Comparison of ENCODE assay signal across 8 cellular contexts in genomic region chr11:13955971-13956421, GRCh38. TPM values are rescaled to one million over a fixed set of nuclear protein-coding genes. Genes with fewer than 3 reads are reported as not detected.
DNase-seq lines count a peak whose midpoint lies in the region; ATAC-seq and TF ChIP-seq lines count a peak whose summit lies in the region.

No MANE protein-coding gene starts in this region.

- no peaks in the 10 kb centered on the region for H3K4me1 ChIP-seq in liver (ENCODE audit: control insufficient read depth in 4 of 4, insufficient read depth in 4 of 4, low read length in 3 of 4)

- H3K27me3 ChIP-seq in WERI-Rb-1 (ENCODE audit: insufficient read depth, low read depth, severe bottlenecking) (peaks cover 31% of the 10 kb centered on the region), liver (ENCODE audit: control insufficient read depth in 4 of 4, insufficient read depth in 4 of 4, low read length in 3 of 4) (peaks cover 0 to 15% (median 5%) of the 10 kb centered on the region in 4 donors)

- H3K4me3 ChIP-seq in WERI-Rb-1 (ENCODE audit: low read depth, low read length) (no peak overlapping the region), coronary artery (no peak overlapping the region), liver (ENCODE audit: low read depth in 1 of 3, low read length in 3 of 3) (no peak overlapping the region)

- H3K9ac ChIP-seq in liver (ENCODE audit: low read depth in 1 of 2, low read length in 2 of 2): no peak overlapping the region

- H3K9me3 ChIP-seq in WERI-Rb-1 (ENCODE audit: severe bottlenecking) (no peaks in the 10 kb centered on the region), liver (ENCODE audit: control insufficient read depth in 4 of 4, low read length in 3 of 4) (no peaks in the 10 kb centered on the region)

- DNase-seq in AG08396 (ENCODE audit: low spot score): peak; percentile 61
- DNase-seq in NCI-H1092 treated with DMSO at 0.1 percent for 48 hours (lab: John Stamatoyannopoulos, UW): peak; percentile 55
- peak; percentile 38 for DNase-seq in WERI-Rb-1
- no peak for DNase-seq in coronary artery (ENCODE audit: low spot score)
- DNase-seq in stimulated activated CD8-positive, alpha-beta memory T cell treated with anti-CD3 and anti-CD28 coated beads, Interleukin-4, amount 100 ng/mL, for 4 hours (ENCODE audit: low read depth in 2 of 2, low spot score in 1 of 2): peak; percentile 18 to 26
- DNase-seq in putamen (ENCODE audit: low spot score): no peak

- ATAC-seq in GM19035 (IDR thresholded peaks at IDR 0.05; ENCODE audit: unreplicated experiment): peak; percentile 60

- TF ChIP-seq RAD21 in liver (IDR thresholded peaks at IDR 0.05): peak; percentile 95

- whole genome bisulfite sequencing in liver: 37% methylated on average over 5 of the region's 5 CpGs

- TF ChIP-seq CTCF in WERI-Rb-1 (IDR thresholded peaks at IDR 0.05; ENCODE audit: low read depth, low read length) (peak; percentile 77), coronary artery (IDR thresholded peaks at IDR 0.05) (peak; percentile 71), liver (IDR thresholded peaks at IDR 0.05; ENCODE audit: low read depth, low read length, missing input control) (peak; percentile 89)

- H3K36me3 ChIP-seq in WERI-Rb-1 (no peaks in the 10 kb centered on the region), liver (ENCODE audit: control insufficient read depth in 4 of 4, insufficient read depth in 3 of 4, low read depth in 1 of 4, low read length in 3 of 4) (no peaks in the 10 kb centered on the region)

- H3K27ac ChIP-seq in WERI-Rb-1: no peak overlapping the region
- H3K27ac ChIP-seq in coronary artery: no peak overlapping the region
- H3K27ac ChIP-seq in liver (ENCODE audit: low read depth in 1 of 2, low read length in 2 of 2): no peak overlapping the region

TF ChIP-seq in liver, 16 proteins besides CTCF, POLR2A, EP300 and RAD21:
- TF ChIP-seq NR2F2 (IDR thresholded peaks at IDR 0.05) (no peak), SP1 (IDR thresholded peaks at IDR 0.05) (no peak), ZBTB33 (IDR thresholded peaks at IDR 0.05) (no peak), FOXA2 (IDR thresholded peaks at IDR 0.05) (no peak), FOXA1 (IDR thresholded peaks at IDR 0.05) (no peak), REST (IDR thresholded peaks at IDR 0.05) (no peak), HNF4G (IDR thresholded peaks at IDR 0.05) (no peak), TAF1 (conservative IDR thresholded peaks at IDR 0.05) (no peak), GABPA (IDR thresholded peaks at IDR 0.05 in 1 of 2, conservative IDR thresholded peaks at IDR 0.05 in 1 of 2) (no peak), EGR1 (IDR thresholded peaks at IDR 0.05; ENCODE audit: low read depth in 2 of 2) (no peak), RXRA (IDR thresholded peaks at IDR 0.05) (no peak), YY1 (IDR thresholded peaks at IDR 0.05) (no peak), MAX (IDR thresholded peaks at IDR 0.05) (no peak)
TF ChIP-seq in liver: peak in this region for 0.

RNA-seq across cellular contexts. Expression of gene SPON1, which starts 6.5 kb away (rescaled TPM):
- 1 to 10 TPM in 1 of 2 donors, under 1 TPM in 1; 0.98 to 4.9 TPM for total RNA-seq in liver
- 1 to 10 TPM in 1 of 2 donors, under 1 TPM in 1; 0.72 to 1.4 TPM for polyA plus RNA-seq in liver

Comparison
In these comparisons a context has a peak if more than half of its experiments do, and no peak if none do; other contexts are left out.
1. DNase-seq: peak in AG08396 (single experiment), NCI-H1092 treated with DMSO at 0.1 percent for 48 hours (single experiment), WERI-Rb-1 (single experiment) and stimulated activated CD8-positive, alpha-beta memory T cell treated with anti-CD3 and anti-CD28 coated beads, Interleukin-4, amount 100 ng/mL, for 4 hours (2 of 2); none in coronary artery (single experiment) and putamen (single experiment).
2. Peak in every context shown above with its lines, with median percentiles within 50 percentile points of each other: CTCF ChIP-seq.